Comparison of ENCODE assay signal across 16 cellular contexts in the genomic region with DNA sequence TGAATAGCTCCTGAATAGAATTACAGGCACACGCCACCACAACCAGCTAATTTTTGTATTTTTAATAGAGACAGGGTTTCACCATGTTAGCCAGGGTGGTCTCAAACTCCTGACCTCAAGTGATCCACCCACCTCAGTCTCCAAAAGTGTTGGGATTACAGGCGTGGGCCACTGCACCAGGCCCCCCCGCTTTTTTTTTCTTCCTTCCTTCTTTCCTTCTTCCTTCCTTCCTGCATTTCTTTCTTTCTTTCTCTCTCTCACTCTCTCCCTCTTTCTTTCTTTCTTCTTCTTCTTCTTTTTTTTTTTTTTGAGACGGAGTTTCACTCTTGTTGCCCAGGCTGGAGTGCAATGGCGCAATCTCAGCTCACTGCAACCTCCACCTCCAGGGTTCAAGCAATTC. TPM values are rescaled to one million over a fixed set of nuclear protein-coding genes. Genes with fewer than 3 reads are reported as not detected.
"Had no signal": no experiment of that assay in that cellular context is flagged by ENCODE, and none has a peak within 500 bp of the region (broad histone marks: within the 10 kb centered on the region; RNA-seq: fewer than 3 reads in every experiment).

No MANE protein-coding gene starts in this region.

RNA-seq across cellular contexts. Expression of a gene that starts 0.9 kb away (rescaled TPM):
- total RNA-seq: chondrocyte; hepatocyte; kidney epithelial cell; left colon; left ventricle myocardium superior; lung; naive thymus-derived CD8-positive, alpha-beta T cell; ovary; posterior vena cava; right atrium auricular region; sigmoid colon; stomach; thoracic aorta; transverse colon; urinary bladder had no signal
- polyA plus RNA-seq: esophagus; hepatocyte; lung; naive thymus-derived CD8-positive, alpha-beta T cell; ovary; sigmoid colon; stomach; urinary bladder had no signal

RNA-seq across cellular contexts. Expression of a gene that starts 5.2 kb away (rescaled TPM):
- total RNA-seq: chondrocyte, kidney epithelial cell, sigmoid colon, stomach, transverse colon had no signal
- polyA plus RNA-seq: naive thymus-derived CD8-positive, alpha-beta T cell; stomach had no signal
